Comparison of ENCODE assay signal across 9 cellular contexts in the genomic region with DNA sequence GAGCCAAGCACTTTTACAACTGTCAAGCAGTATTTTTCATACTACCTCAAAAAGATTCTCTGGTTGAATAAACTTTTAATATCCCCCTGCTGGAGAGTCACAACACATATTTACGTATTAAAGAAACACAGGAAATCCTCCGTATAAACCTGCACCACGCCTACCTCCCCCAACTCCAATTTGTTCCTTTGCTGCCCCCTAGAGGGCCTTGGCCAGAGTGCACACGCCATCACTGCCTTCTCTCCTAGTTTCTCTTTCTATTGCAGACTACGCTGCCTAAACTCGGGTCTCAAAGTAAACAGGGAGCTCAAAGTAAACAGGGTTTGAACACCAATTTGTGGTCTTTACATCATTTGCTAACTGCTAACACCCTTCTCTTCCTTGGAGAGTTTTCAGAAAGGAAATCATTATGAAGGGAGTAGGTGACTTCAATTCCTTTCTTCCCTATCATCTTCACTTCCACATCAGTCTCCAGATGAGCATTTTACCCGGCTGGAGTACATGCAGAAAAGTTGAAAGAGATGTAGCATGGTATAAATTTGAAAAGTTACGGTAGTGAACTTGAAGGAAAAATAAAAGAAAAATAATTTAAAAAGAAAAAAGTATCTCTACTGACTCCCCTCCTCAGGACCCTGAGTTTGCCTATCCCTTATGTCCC. TPM values are rescaled to one million over a fixed set of nuclear protein-coding genes. Genes with fewer than 3 reads are reported as not detected.
A peak's percentile ranks its signal among the peaks of the same experiment; 100 is the strongest.
DNase-seq lines count a peak whose midpoint lies in the region; ATAC-seq and TF ChIP-seq lines count a peak whose summit lies in the region.
"Not testable (repeated sequence)": the region's sequence is repeated elsewhere in the genome, so short reads cannot be mapped to it uniquely, and the experiment has no call there.
"Had no signal": no experiment of that assay in that cellular context is flagged by ENCODE, and none has a peak within 500 bp of the region (broad histone marks: within the 10 kb centered on the region; RNA-seq: fewer than 3 reads in every experiment).

No MANE protein-coding gene starts in this region.

- intact Hi-C loops in Right ventricle myocardium superior (cut with DNase I): not testable (repeated sequence)

- ATAC-seq in GM18517 (IDR thresholded peaks at IDR 0.05; ENCODE audit: unreplicated experiment) (peak; percentile 96), GM19452 (IDR thresholded peaks at IDR 0.05; ENCODE audit: unreplicated experiment) (peak; percentile 99), HG03045 (IDR thresholded peaks at IDR 0.05; ENCODE audit: unreplicated experiment) (peak; percentile 99), HG03469 (IDR thresholded peaks at IDR 0.05; ENCODE audit: unreplicated experiment) (peak; percentile 96), Right ventricle myocardium superior (ENCODE audit: poor library complexity) (peak; percentile 56), thoracic aorta (ENCODE audit: insufficient number of reproducible peaks, low FRiP score, low read depth) (peak; percentile 55)
- ATAC-seq in activated CD4-positive, CD25-positive, alpha-beta regulatory T cell treated with anti-CD3 and anti-CD28 coated beads, Interleukin-2, amount 50 U/mL, for 24 hours: peak; percentile 76 to 78

- in situ Hi-C loops in GM23248 (cut with MboI): not testable (repeated sequence)

- H3K4me3 ChIP-seq in GM23248, thoracic aorta: not testable (repeated sequence)

- H3K9ac ChIP-seq in GM23248: not testable (repeated sequence)

- WGBS in GM23248 (ENCODE audit: low coverage in 1 of 2, low lambda C conversion rate in 2 of 2, missing lambda C conversion rate in 2 of 2), 2 experiments: 5 to 8% methylated on average over 2 of the region's 8 CpGs

- H3K27me3 ChIP-seq in GM23248 (replicated peaks; ENCODE audit: insufficient read depth); thoracic aorta (replicated peaks; ENCODE audit: insufficient read depth): not testable (repeated sequence)

- not testable (repeated sequence) for H2AFZ ChIP-seq in GM23248

- H3F3A ChIP-seq in GM23248 (ENCODE audit: insufficient read depth): not testable (repeated sequence)

- DNase-seq in GM23248: peak; percentile 1
- DNase-seq in Right ventricle myocardium superior; thoracic aorta (ENCODE audit: low spot score): not testable (repeated sequence)

- H3K9me3 ChIP-seq in GM23248 (ENCODE audit: low read depth); thoracic aorta: not testable (repeated sequence)

- H3K36me3 ChIP-seq in GM23248 (ENCODE audit: low read depth); thoracic aorta: not testable (repeated sequence)

- H4K20me1 ChIP-seq in GM23248 (ENCODE audit: insufficient read depth): not testable (repeated sequence)

- H3K79me2 ChIP-seq in GM23248 (ENCODE audit: insufficient read depth): not testable (repeated sequence)

- H3K27ac ChIP-seq in GM23248, thoracic aorta: not testable (repeated sequence)

- H3K9me2 ChIP-seq in GM23248 (ENCODE audit: insufficient read depth): not testable (repeated sequence)

- not testable (repeated sequence) for H3K4me2 ChIP-seq in GM23248 (ENCODE audit: unreplicated experiment)

- TF ChIP-seq CTCF in thoracic aorta (IDR thresholded peaks at IDR 0.05): not testable (repeated sequence)

- H3K4me1 ChIP-seq in GM23248 (ENCODE audit: insufficient read depth); thoracic aorta (ENCODE audit: control insufficient read depth in 1 of 2, low read depth in 2 of 2): not testable (repeated sequence)

RNA-seq across cellular contexts. Expression of a gene that starts 8.2 kb away (rescaled TPM):
- not detected in 2 replicates for total RNA-seq in GM23248 (2014; rRNA removed; shearing (Covaris generic))
- not detected in 2 replicates for polyA plus RNA-seq in GM23248 (2016; fragmentation: Nextera tagmentation; extraction: Ambion mirVana)
- total RNA-seq in Right ventricle myocardium superior (0.08 TPM), thoracic aorta (10 to 100 TPM; 10.4 to 17.7 TPM)
- total RNA-seq: fibroblast of villous mesenchyme had no signal
